Comparison of ENCODE assay signal across 14 cellular contexts in the genomic region with DNA sequence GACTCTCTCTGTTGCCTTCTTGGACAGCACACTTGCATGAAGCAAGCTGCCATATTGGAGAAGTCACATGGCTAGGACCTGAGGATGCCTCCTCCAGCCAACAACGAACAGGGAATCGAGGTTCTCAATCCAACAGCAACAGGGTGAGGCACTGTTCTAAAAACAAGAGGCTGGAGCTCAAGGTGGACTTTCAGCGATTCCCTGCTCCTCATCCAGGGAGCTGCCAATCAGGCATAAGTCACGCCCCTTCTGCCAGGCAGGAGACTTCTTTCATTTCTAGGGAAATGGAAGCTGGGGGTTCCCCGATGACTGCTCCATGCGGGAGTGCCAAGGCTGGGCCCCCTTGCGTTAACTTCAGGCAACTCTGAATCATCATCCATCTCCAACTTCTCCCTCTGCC. TPM values are rescaled to one million over a fixed set of nuclear protein-coding genes. Genes with fewer than 3 reads are reported as not detected.
A peak's percentile ranks its signal among the peaks of the same experiment; 100 is the strongest.
DNase-seq lines count a peak whose midpoint lies in the region; ATAC-seq and TF ChIP-seq lines count a peak whose summit lies in the region.
"Had no signal": no experiment of that assay in that cellular context is flagged by ENCODE, and none has a peak within 500 bp of the region (broad histone marks: within the 10 kb centered on the region; RNA-seq: fewer than 3 reads in every experiment).

No MANE protein-coding gene starts in this region.

- peaks cover 41% of the 10 kb centered on the region for H3F3A ChIP-seq in DOHH2 (ENCODE audit: control insufficient read depth, insufficient read depth)

- no peak for TF ChIP-seq CTCF in DOHH2 (IDR thresholded peaks at IDR 0.05; ENCODE audit: low read depth, low read length, poor library complexity, severe bottlenecking)
- TF ChIP-seq CTCF in Peyer's patch (IDR thresholded peaks at IDR 0.05): no peak
- TF ChIP-seq CTCF in left lung (IDR thresholded peaks at IDR 0.05): peak in 1 of 2 donors; percentile 15

- H3K4me2 ChIP-seq in DOHH2 (ENCODE audit: low read length): peak overlapping the region; percentile 84

- H4K20me1 ChIP-seq in DOHH2 (ENCODE audit: control insufficient read depth, insufficient read depth, low read depth, low read length): no peaks in the 10 kb centered on the region

- peaks cover 9% of the 10 kb centered on the region for H3K36me3 ChIP-seq in DOHH2 (ENCODE audit: control insufficient read depth, low read length)
- peaks cover 0 to 5% (median 0%) of the 10 kb centered on the region in 3 donors for H3K36me3 ChIP-seq in Peyer's patch
- H3K36me3 ChIP-seq in left lung: peaks cover 0 to 10% of the 10 kb centered on the region in 2 donors
- peaks cover 0 to 4% (median 1%) of the 10 kb centered on the region in 5 donors for H3K36me3 ChIP-seq in subcutaneous abdominal adipose tissue (ENCODE audit: control insufficient read depth in 5 of 5, insufficient read depth in 5 of 5, low read length in 5 of 5)
- no peaks in the 10 kb centered on the region for H3K36me3 ChIP-seq in MG63
- H3K36me3 ChIP-seq: thoracic aorta had no signal

- H3K4me3 ChIP-seq in DOHH2 (ENCODE audit: low read length) (peak overlapping the region; percentile 53), Peyer's patch (no peak overlapping the region), left lung (no peak overlapping the region), subcutaneous abdominal adipose tissue (ENCODE audit: low read depth in 1 of 5, low read length in 5 of 5) (no peak overlapping the region), MG63 (no peak overlapping the region)
- H3K4me3 ChIP-seq: thoracic aorta had no signal

- DNase-seq in Peyer's patch (no peak), left lung (no peak), NCI-H1930 (lab: John Stamatoyannopoulos, UW) (no peak), MG63 (no peak)
- no peak for DNase-seq in activated CD4-positive, alpha-beta T cell treated with anti-CD3 and anti-CD28 coated beads for 1 hour
- DNase-seq: activated CD4-positive, alpha-beta memory T cell treated with anti-CD3 and anti-CD28 coated beads, Interleukin-2, amount 10 ng/mL, durations not matched to agents 7 days and 5 days; activated T-cell treated with anti-CD3 and anti-CD28 coated beads, Interleukin-2, amount 50 U/mL, for 72 hours; CD4-positive, alpha-beta memory T cell; DMS79 treated with DMSO at 0.1 percent for 48 hours; HFFc6; stimulated activated CD4-positive, alpha-beta T cell treated with anti-CD3 and anti-CD28 coated beads, Interleukin-2, amount 100 ng/mL, for 24 hours had no signal

- no peak overlapping the region for H3K9ac ChIP-seq in subcutaneous abdominal adipose tissue (ENCODE audit: low read length in 5 of 5)

- no peaks in the 10 kb centered on the region for H3K27me3 ChIP-seq in DOHH2 (ENCODE audit: control insufficient read depth, low read length)
- H3K27me3 ChIP-seq in Peyer's patch: no peaks in the 10 kb centered on the region
- no peaks in the 10 kb centered on the region for H3K27me3 ChIP-seq in left lung
- H3K27me3 ChIP-seq in subcutaneous abdominal adipose tissue (ENCODE audit: control insufficient read depth in 5 of 5, insufficient read depth in 4 of 5, low read length in 5 of 5): no peaks in the 10 kb centered on the region
- no peaks in the 10 kb centered on the region for H3K27me3 ChIP-seq in MG63

- H3K9me2 ChIP-seq in DOHH2 (replicated peaks; ENCODE audit: control insufficient read depth, low read length): no peaks in the 10 kb centered on the region

- no peak for TF ChIP-seq POLR2A in Peyer's patch (IDR thresholded peaks at IDR 0.05)

- H3K27ac ChIP-seq in DOHH2 (ENCODE audit: low read depth, low read length) (peak overlapping the region; percentile 97), Peyer's patch (peak overlapping the region in 3 of 4 donors; percentile 47 to 70 (median 59)), left lung (peak overlapping the region; percentile 80 to 94), subcutaneous abdominal adipose tissue (ENCODE audit: low read depth, low read length) (peak overlapping the region; percentile 75)

- intact Hi-C loops in left lung (cut with DNase I): no loop called here

- H3K9me3 ChIP-seq in DOHH2 (ENCODE audit: control insufficient read depth, insufficient read depth, low read length) (no peaks in the 10 kb centered on the region), Peyer's patch (no peaks in the 10 kb centered on the region), left lung (no peaks in the 10 kb centered on the region), subcutaneous abdominal adipose tissue (ENCODE audit: control insufficient read depth in 5 of 5, low read length in 5 of 5) (no peaks in the 10 kb centered on the region), MG63 (no peaks in the 10 kb centered on the region)
- H3K9me3 ChIP-seq: thoracic aorta had no signal

- peak; percentile 30 for ATAC-seq in left lung
- ATAC-seq: activated T-cell treated with anti-CD3 and anti-CD28 coated beads, Interleukin-2, amount 50 U/mL, for 72 hours had no signal

- H3K79me2 ChIP-seq in DOHH2 (ENCODE audit: control insufficient read depth, low read length): peaks cover 2% of the 10 kb centered on the region

- peaks cover 99% of the 10 kb centered on the region for H3K4me1 ChIP-seq in DOHH2 (ENCODE audit: control insufficient read depth, low read length)
- peaks cover 4 to 22% (median 15%) of the 10 kb centered on the region in 4 donors for H3K4me1 ChIP-seq in Peyer's patch
- peaks cover 6 to 76% of the 10 kb centered on the region in 2 donors for H3K4me1 ChIP-seq in left lung
- H3K4me1 ChIP-seq in subcutaneous abdominal adipose tissue (ENCODE audit: control insufficient read depth in 5 of 5, insufficient read depth in 5 of 5, low read length in 5 of 5): peaks cover 0 to 36% (median 16%) of the 10 kb centered on the region in 5 donors

RNA-seq across cellular contexts. Expression of gene IFNAR1, which starts 22.7 kb away (rescaled TPM):
- total RNA-seq in Peyer's patch (10 to 100 TPM; 14.9 to 23.1 (median 21.9) TPM), left lung (10 to 100 TPM; 63.4 to 71.3 TPM)
- total RNA-seq in MG63 (2014; rRNA removed; shearing (Covaris generic); ENCODE audit: low replicate concordance): 1.7 and 6.6 TPM in 2 replicates

RNA-seq across cellular contexts. Expression of gene IL10RB, which starts 35.9 kb away (rescaled TPM):
- 10 to 100 TPM in 3 of 4 donors, 1 to 10 TPM in 1; 6.6 to 95.6 (median 74.0) TPM for total RNA-seq in Peyer's patch
- total RNA-seq in left lung: 10 to 100 TPM; 42.3 to 48.2 TPM
- 44.5 and 64.3 TPM in 2 replicates for total RNA-seq in MG63 (2014; rRNA removed; shearing (Covaris generic); ENCODE audit: low replicate concordance)
